ENCODE assay signal across 8 cellular contexts in genomic region chr19:57488299-57488644, GRCh38. TPM values are rescaled to one million over a fixed set of nuclear protein-coding genes. Genes with fewer than 3 reads are reported as not detected.
DNase-seq lines count a peak whose midpoint lies in the region; ATAC-seq, FAIRE-seq and TF ChIP-seq lines count a peak whose summit lies in the region.
"Not testable (repeated sequence)": the region's sequence is repeated elsewhere in the genome, so short reads cannot be mapped to it uniquely, and the experiment has no call there.

No MANE protein-coding gene starts in this region.

- H3K9ac ChIP-seq in BLaER1 treated with 17β-estradiol and CSF1 and Interleukin-3, amounts not matched to agents 10 nM and 100 nM, result peak overlapping the region; percentile 27 to 93 (median 63); a peak in 16 of 22 replicates
- H3K9ac ChIP-seq in H1 (replicated peaks in 1 of 4; ENCODE audit: extremely low read depth in 1 of 4, low read depth in 3 of 4, low read length in 3 of 4), result peak overlapping the region in 1 of 4 experiments; percentile 72; a peak in 2 of 7 replicates

- not testable (repeated sequence) for H3K18ac ChIP-seq in H1 (ENCODE audit: extremely low read depth, low read length)

- peak overlapping the region in 6 of 11 experiments; percentile 0 to 83 (median 30); a peak in 7 of 22 replicates for H3K27ac ChIP-seq in BLaER1 treated with 17β-estradiol and CSF1 and Interleukin-3, amounts not matched to agents 10 nM and 100 nM
- not testable (repeated sequence) for H3K27ac ChIP-seq in H1 (ENCODE audit: low read depth, low read length); right cardiac atrium (ENCODE audit: low read length)

- H2BK12ac ChIP-seq in H1 (ENCODE audit: low read depth, low read length), result not testable (repeated sequence)

- not testable (repeated sequence) for H2BK5ac ChIP-seq in H1 (ENCODE audit: low read depth, low read length)

- H2BK120ac ChIP-seq in H1 (replicated peaks; ENCODE audit: low read depth, low read length), result not testable (repeated sequence)

- not testable (repeated sequence) for H3K27me3 Mint-ChIP-seq in activated naive CD8-positive, alpha-beta T cell treated with anti-CD3 and anti-CD28 coated beads for 36 hours; naive thymus-derived CD8-positive, alpha-beta T cell; stimulated activated naive CD8-positive, alpha-beta T cell treated with anti-CD3 and anti-CD28 coated beads, Interleukin-15, Interleukin-2, amounts not matched to agents 100 ng/mL and 50 ng/mL, for 24 hours

- H3K23me2 ChIP-seq in H1 (ENCODE audit: low read depth, low read length), result not testable (repeated sequence)

- CTCF ChIA-PET in H1 (lab: Charles Lee; ENCODE audit: partially characterized antibody), result not testable (repeated sequence)

- H3K36me3 ChIP-seq in BLaER1 treated with 17β-estradiol and CSF1 and Interleukin-3, amounts not matched to agents 10 nM and 100 nM, result peaks cover 27 to 36% (median 31%) of the 10 kb centered on the region in 11 experiments
- H3K36me3 ChIP-seq in H1 (ENCODE audit: control insufficient read depth in 2 of 4, insufficient read depth in 4 of 4, low read length in 3 of 4), result peaks cover 2 to 27% (median 11%) of the 10 kb centered on the region in 4 experiments; a peak in 6 of 8 replicates

- TF ChIP-seq CTCF in H1 (IDR thresholded peaks at IDR 0.05; ENCODE audit: control extremely low read depth in 1 of 3, insufficient read depth in 1 of 3, low read depth in 1 of 3, low read length in 3 of 3), result not testable (repeated sequence)

- H3K4me1 ChIP-seq in BLaER1 treated with 17β-estradiol and CSF1 and Interleukin-3, amounts not matched to agents 10 nM and 100 nM, result peaks cover 7 to 12% (median 9%) of the 10 kb centered on the region in 10 experiments
- not testable (repeated sequence) for H3K4me1 ChIP-seq in H1 (replicated peaks in 1 of 4; ENCODE audit: control insufficient read depth in 3 of 4, insufficient read depth in 4 of 4, low read length in 3 of 4); right cardiac atrium (ENCODE audit: control insufficient read depth, insufficient read depth, low read length)

- not testable (repeated sequence) for H2AK5ac ChIP-seq in H1 (ENCODE audit: low read depth, low read length)

- intact Hi-C loops in right cardiac atrium (cut with DNase I), result not testable (repeated sequence)

- not testable (repeated sequence) for H2BK15ac ChIP-seq in H1 (ENCODE audit: low read length)

- not testable (repeated sequence) for H3K14ac ChIP-seq in H1 (ENCODE audit: insufficient read length)

- peaks cover 0 to 21% (median 5%) of the 10 kb centered on the region in 11 experiments; a peak in 11 of 22 replicates for H3K9me3 ChIP-seq in BLaER1 treated with 17β-estradiol and CSF1 and Interleukin-3, amounts not matched to agents 10 nM and 100 nM (replicated peaks in 1 of 11)
- not testable (repeated sequence) for H3K9me3 ChIP-seq in H1 (ENCODE audit: insufficient read depth in 2 of 2, low read depth in 1 of 2, low read length in 1 of 2); right cardiac atrium (ENCODE audit: control insufficient read depth, low read length)

- not testable (repeated sequence) for H3K79me1 ChIP-seq in H1 (ENCODE audit: low read depth, low read length)

- peaks cover 30% of the 10 kb centered on the region for H3K9me3 Mint-ChIP-seq in activated naive CD8-positive, alpha-beta T cell treated with anti-CD3 and anti-CD28 coated beads for 36 hours
- peaks cover 0 to 61% (median 43%) of the 10 kb centered on the region in 9 donors for H3K9me3 Mint-ChIP-seq in naive thymus-derived CD8-positive, alpha-beta T cell
- H3K9me3 Mint-ChIP-seq in stimulated activated naive CD8-positive, alpha-beta T cell treated with anti-CD3 and anti-CD28 coated beads, Interleukin-15, Interleukin-2, amounts not matched to agents 100 ng/mL and 50 ng/mL, for 24 hours, result peaks cover 33% of the 10 kb centered on the region

- H4K8ac ChIP-seq in H1 (ENCODE audit: extremely low read depth, insufficient read depth, low read length), result not testable (repeated sequence)

- H3K36me3 Mint-ChIP-seq in activated naive CD8-positive, alpha-beta T cell treated with anti-CD3 and anti-CD28 coated beads for 36 hours, result peaks cover 47% of the 10 kb centered on the region
- H3K36me3 Mint-ChIP-seq in naive thymus-derived CD8-positive, alpha-beta T cell, result peaks cover 43 to 54% (median 46%) of the 10 kb centered on the region in 3 donors
- peaks cover 61% of the 10 kb centered on the region for H3K36me3 Mint-ChIP-seq in stimulated activated naive CD8-positive, alpha-beta T cell treated with anti-CD3 and anti-CD28 coated beads, Interleukin-15, Interleukin-2, amounts not matched to agents 100 ng/mL and 50 ng/mL, for 24 hours (ENCODE audit: low read depth)

- WGBS in H1 (ENCODE audit: extremely low coverage in 1 of 2, insufficient coverage in 1 of 2, insufficient read length in 1 of 2, insufficient replicate concordance in 2 of 2, low coverage in 1 of 2, low lambda C conversion rate in 2 of 2, missing lambda C conversion rate in 1 of 2), 2 experiments, result no CpG with 5 or more reads among the region's 1 CpG
- WGBS in right cardiac atrium, result no CpG with 5 or more reads among the region's 1 CpG

- not testable (repeated sequence) for TF ChIP-seq POLR2A in H1 (IDR thresholded peaks at IDR 0.05; ENCODE audit: control extremely low read depth in 1 of 2, low read depth in 2 of 2, low read length in 2 of 2)

- H4K20me1 ChIP-seq in BLaER1 treated with 17β-estradiol and CSF1 and Interleukin-3, amounts not matched to agents 10 nM and 100 nM; H1 (replicated peaks in 1 of 2; ENCODE audit: control insufficient read depth in 1 of 2, insufficient read depth in 2 of 2, low read length in 2 of 2): not testable (repeated sequence)

- H4K91ac ChIP-seq in H1 (replicated peaks; ENCODE audit: insufficient read length, low read length), result not testable (repeated sequence)

- H2AFZ ChIP-seq in H1 (ENCODE audit: low read length), result not testable (repeated sequence)

- not testable (repeated sequence) for H3K23ac ChIP-seq in H1 (ENCODE audit: insufficient read length)

- not testable (repeated sequence) for H3K27ac Mint-ChIP-seq in activated naive CD8-positive, alpha-beta T cell treated with anti-CD3 and anti-CD28 coated beads for 36 hours; stimulated activated naive CD8-positive, alpha-beta T cell treated with anti-CD3 and anti-CD28 coated beads, Interleukin-15, Interleukin-2, amounts not matched to agents 100 ng/mL and 50 ng/mL, for 24 hours
- H3K27ac Mint-ChIP-seq in naive thymus-derived CD8-positive, alpha-beta T cell, result peak overlapping the region in 9 of 10 donors; percentile 37 to 89 (median 76)

- H3K4me3 Mint-ChIP-seq in activated naive CD8-positive, alpha-beta T cell treated with anti-CD3 and anti-CD28 coated beads for 36 hours, result peak overlapping the region; percentile 84
- peak overlapping the region; percentile 61 to 89 (median 80) for H3K4me3 Mint-ChIP-seq in naive thymus-derived CD8-positive, alpha-beta T cell
- H3K4me3 Mint-ChIP-seq in stimulated activated naive CD8-positive, alpha-beta T cell treated with anti-CD3 and anti-CD28 coated beads, Interleukin-15, Interleukin-2, amounts not matched to agents 100 ng/mL and 50 ng/mL, for 24 hours, result peak overlapping the region; percentile 78

- not testable (repeated sequence) for H4K5ac ChIP-seq in H1 (ENCODE audit: insufficient read length, low read depth, low read length)

- not testable (repeated sequence) for H3K4ac ChIP-seq in H1 (replicated peaks; ENCODE audit: insufficient read length, low read depth, low read length)

- TF ChIP-seq RAD21 in H1 (IDR thresholded peaks at IDR 0.05 in 1 of 2, conservative IDR thresholded peaks at IDR 0.05 in 1 of 2; ENCODE audit: low read depth in 2 of 2, low read length in 2 of 2), result not testable (repeated sequence)

- not testable (repeated sequence) for TF ChIP-seq EP300 in H1 (IDR thresholded peaks at IDR 0.05; ENCODE audit: borderline replicate concordance in 1 of 2, low read depth in 2 of 2, low read length in 2 of 2)

- POLR2A ChIA-PET in H1 (lab: Charles Lee; ENCODE audit: partially characterized antibody), result interaction anchor here (0.9 to 4.1 kb wide), 5 partner anchors 10 to 193 kb away, joined by 3 to 20 read pairs (median 3); partner anchors contain the start of genes ZNF749 and ZNF773
- POLR2A ChIA-PET in naive thymus-derived CD8-positive, alpha-beta T cell (lab: Charles Lee), result interaction anchor here (0.6 to 1.1 kb wide), 3 partner anchors 11 to 297 kb away, joined by 3 to 4 read pairs (median 3); partner anchors contain the start of genes ZNF264 and ZNF772

- not testable (repeated sequence) for DNase-seq in activated naive CD8-positive, alpha-beta T cell treated with anti-CD3 and anti-CD28 coated beads for 36 hours; H1 (ENCODE audit: low read depth in 1 of 2, low spot score in 2 of 2); right cardiac atrium; naive thymus-derived CD8-positive, alpha-beta T cell

- ATAC-seq in HG02938 (IDR thresholded peaks at IDR 0.05; ENCODE audit: unreplicated experiment), result peak; percentile 15
- ATAC-seq in SK-N-SH treated with all-trans-retinoic acid at 6 μM for 48 hours, result peak; percentile 44; the same call in 2 of the 3 replicates
- ATAC-seq in right cardiac atrium, result peak; percentile 28 to 56
- peak in 1 of 2 donors; percentile 2 for ATAC-seq in naive thymus-derived CD8-positive, alpha-beta T cell

- peak overlapping the region; percentile 81 to 99 (median 96) for H3K4me3 ChIP-seq in BLaER1 treated with 17β-estradiol and CSF1 and Interleukin-3, amounts not matched to agents 10 nM and 100 nM
- H3K4me3 ChIP-seq in H1 (ENCODE audit: extremely low read depth in 1 of 4, insufficient read depth in 2 of 4, low read depth in 3 of 4, low read length in 4 of 4) (peak overlapping the region; percentile 38 to 91 (median 42); a peak in 6 of 8 replicates), right cardiac atrium (ENCODE audit: low read length) (peak overlapping the region; percentile 3)

- not testable (repeated sequence) for H3K27me3 ChIP-seq in BLaER1 treated with 17β-estradiol and CSF1 and Interleukin-3, amounts not matched to agents 10 nM and 100 nM; H1 (replicated peaks in 1 of 4; ENCODE audit: control insufficient read depth in 3 of 4, extremely low read depth in 1 of 4, insufficient read depth in 3 of 4, low read length in 3 of 4); right cardiac atrium (ENCODE audit: control insufficient read depth, insufficient read depth)

- not testable (repeated sequence) for H3K79me2 ChIP-seq in H1 (ENCODE audit: control insufficient read depth in 1 of 2, insufficient read depth in 2 of 2, low read length in 2 of 2)

- peak overlapping the region; percentile 78 to 95 (median 89) for H3K4me2 ChIP-seq in BLaER1 treated with 17β-estradiol and CSF1 and Interleukin-3, amounts not matched to agents 10 nM and 100 nM
- peak overlapping the region; percentile 80 to 90 for H3K4me2 ChIP-seq in H1 (ENCODE audit: insufficient read depth in 1 of 2, low read depth in 2 of 2, low read length in 2 of 2)

- FAIRE-seq in H1 (lab: Jason Lieb, UNC), result not testable (repeated sequence)

- H2BK20ac ChIP-seq in H1 (ENCODE audit: low read length), result not testable (repeated sequence)

- peaks cover 10% of the 10 kb centered on the region for H3K4me1 Mint-ChIP-seq in activated naive CD8-positive, alpha-beta T cell treated with anti-CD3 and anti-CD28 coated beads for 36 hours
- peaks cover 16 to 21% (median 18%) of the 10 kb centered on the region in 4 donors for H3K4me1 Mint-ChIP-seq in naive thymus-derived CD8-positive, alpha-beta T cell
- H3K4me1 Mint-ChIP-seq in stimulated activated naive CD8-positive, alpha-beta T cell treated with anti-CD3 and anti-CD28 coated beads, Interleukin-15, Interleukin-2, amounts not matched to agents 100 ng/mL and 50 ng/mL, for 24 hours (ENCODE audit: low read depth), result peaks cover 13% of the 10 kb centered on the region

- H3K56ac ChIP-seq in H1 (replicated peaks; ENCODE audit: insufficient read length, low read depth, low read length), result not testable (repeated sequence)

RNA-seq across cellular contexts. Expression of gene ZNF419, which starts 0.7 kb away (rescaled TPM):
- 1 to 10 TPM; 7.5 to 7.8 TPM for total RNA-seq in activated naive CD8-positive, alpha-beta T cell treated with anti-CD3 and anti-CD28 coated beads for 36 hours
- 10.0 and 11.9 TPM in 2 replicates for total RNA-seq in H1 (2021; fragmentation: NEBNext Ultra II Directional; extraction: Animal tissue kit (Norgen Biotek cat#: 25700))
- 5.8 and 8.7 TPM in 2 replicates for polyA plus RNA-seq in H1 (2011; rRNA removed)
- polyA plus RNA-seq in H1 (2011; cell fraction: cytosol; rRNA removed), result 6.7 TPM
- polyA plus RNA-seq in H1 (2011; cell fraction: nucleus; rRNA removed), result 9.6 TPM
- 6.3 to 9.5 TPM (median 7.6 TPM) in 4 replicates for polyA plus RNA-seq in H1 (2012, experiment 1 of 2)
- polyA plus RNA-seq in H1 (2012, experiment 2 of 2), result 1.5 TPM
- 6.2 TPM for polyA plus RNA-seq in H1 (2013, experiment 1 of 2)
- 6.2 TPM for polyA plus RNA-seq in H1 (2013, experiment 2 of 2)
- polyA minus RNA-seq in H1 (2011; rRNA and poly(A)+ RNA removed), result 8.6 and 9.4 TPM in 2 replicates
- polyA minus RNA-seq in H1 (2011; cell fraction: cytosol; rRNA and poly(A)+ RNA removed), result 7.0 TPM
- polyA minus RNA-seq in H1 (2011; cell fraction: nucleus; rRNA and poly(A)+ RNA removed), result 9.5 TPM
- 10 to 100 TPM in 1 of 4 donors, 1 to 10 TPM in 3; 8.2 to 10.2 (median 8.9) TPM for total RNA-seq in right cardiac atrium
- polyA plus RNA-seq in right cardiac atrium, result 6.7 TPM
- total RNA-seq in naive thymus-derived CD8-positive, alpha-beta T cell, result 10 to 100 TPM; 29.2 to 31.2 TPM
- polyA plus RNA-seq in naive thymus-derived CD8-positive, alpha-beta T cell, result 10 to 100 TPM in 1 of 3 donors, 1 to 10 TPM in 2; 5.6 to 12.3 (median 5.8) TPM

RNA-seq across cellular contexts. Expression of gene ZNF772, which starts 10.9 kb away (rescaled TPM):
- 1 to 10 TPM; 9.3 to 9.7 TPM for total RNA-seq in activated naive CD8-positive, alpha-beta T cell treated with anti-CD3 and anti-CD28 coated beads for 36 hours
- total RNA-seq in H1 (2021; fragmentation: NEBNext Ultra II Directional; extraction: Animal tissue kit (Norgen Biotek cat#: 25700)), result 15.2 and 15.7 TPM in 2 replicates
- polyA plus RNA-seq in H1 (2011; rRNA removed), result 4.0 and 4.6 TPM in 2 replicates
- polyA plus RNA-seq in H1 (2011; cell fraction: cytosol; rRNA removed), result 7.5 TPM
- polyA plus RNA-seq in H1 (2011; cell fraction: nucleus; rRNA removed), result 10.2 TPM
- polyA plus RNA-seq in H1 (2012, experiment 1 of 2), result 6.6 to 8.3 TPM (median 7.3 TPM) in 4 replicates
- 0.62 TPM for polyA plus RNA-seq in H1 (2012, experiment 2 of 2)
- polyA plus RNA-seq in H1 (2013, experiment 1 of 2), result 8.4 TPM
- 7.8 TPM for polyA plus RNA-seq in H1 (2013, experiment 2 of 2)
- polyA minus RNA-seq in H1 (2011; rRNA and poly(A)+ RNA removed), result 24.0 and 36.0 TPM in 2 replicates
- 15.3 TPM for polyA minus RNA-seq in H1 (2011; cell fraction: cytosol; rRNA and poly(A)+ RNA removed)
- 25.1 TPM for polyA minus RNA-seq in H1 (2011; cell fraction: nucleus; rRNA and poly(A)+ RNA removed)
- total RNA-seq in right cardiac atrium, result 10 to 100 TPM; 19.7 to 23.5 (median 21.1) TPM
- polyA plus RNA-seq in right cardiac atrium, result 5.3 TPM
- 10 to 100 TPM; 20.9 to 23.8 TPM for total RNA-seq in naive thymus-derived CD8-positive, alpha-beta T cell
- 1 to 10 TPM; 2.6 to 3.4 (median 2.9) TPM for polyA plus RNA-seq in naive thymus-derived CD8-positive, alpha-beta T cell

RNA-seq across cellular contexts. Expression of gene ZNF773, which starts 11.5 kb away (rescaled TPM):
- total RNA-seq in activated naive CD8-positive, alpha-beta T cell treated with anti-CD3 and anti-CD28 coated beads for 36 hours, result 1 to 10 TPM; 8.5 to 9.1 TPM
- total RNA-seq in H1 (2021; fragmentation: NEBNext Ultra II Directional; extraction: Animal tissue kit (Norgen Biotek cat#: 25700)), result 8.3 and 9.0 TPM in 2 replicates
- polyA plus RNA-seq in H1 (2011; rRNA removed), result 4.2 and 5.6 TPM in 2 replicates
- polyA plus RNA-seq in H1 (2011; cell fraction: cytosol; rRNA removed), result 5.9 TPM
- 6.3 TPM for polyA plus RNA-seq in H1 (2011; cell fraction: nucleus; rRNA removed)
- 4.3 to 7.0 TPM (median 5.3 TPM) in 4 replicates for polyA plus RNA-seq in H1 (2012, experiment 1 of 2)
- 1.4 TPM for polyA plus RNA-seq in H1 (2012, experiment 2 of 2)
- polyA plus RNA-seq in H1 (2013, experiment 1 of 2), result 4.5 TPM
- 4.8 TPM for polyA plus RNA-seq in H1 (2013, experiment 2 of 2)
- 11.7 and 12.2 TPM in 2 replicates for polyA minus RNA-seq in H1 (2011; rRNA and poly(A)+ RNA removed)
- 3.0 TPM for polyA minus RNA-seq in H1 (2011; cell fraction: cytosol; rRNA and poly(A)+ RNA removed)
- polyA minus RNA-seq in H1 (2011; cell fraction: nucleus; rRNA and poly(A)+ RNA removed), result 13.8 TPM
- total RNA-seq in right cardiac atrium, result 1 to 10 TPM; 5.7 to 7.6 (median 6.9) TPM
- polyA plus RNA-seq in right cardiac atrium, result 3.8 TPM
- total RNA-seq in naive thymus-derived CD8-positive, alpha-beta T cell, result 10 to 100 TPM; 25.2 to 30.9 TPM
- polyA plus RNA-seq in naive thymus-derived CD8-positive, alpha-beta T cell, result 10 to 100 TPM in 1 of 3 donors, 1 to 10 TPM in 2; 8.7 to 18.6 (median 8.9) TPM

RNA-seq across cellular contexts. Expression of gene VN1R1, which starts 31.3 kb away (rescaled TPM):
- under 1 TPM; 0.30 to 0.31 TPM for total RNA-seq in activated naive CD8-positive, alpha-beta T cell treated with anti-CD3 and anti-CD28 coated beads for 36 hours
- total RNA-seq in H1 (2021; fragmentation: NEBNext Ultra II Directional; extraction: Animal tissue kit (Norgen Biotek cat#: 25700)), result 1.4 and 1.8 TPM in 2 replicates
- polyA plus RNA-seq in H1 (2011; rRNA removed) (0.57 and 0.71 TPM in 2 replicates), right cardiac atrium (2.3 TPM)
- 0.88 TPM for polyA plus RNA-seq in H1 (2011; cell fraction: cytosol; rRNA removed)
- polyA plus RNA-seq in H1 (2011; cell fraction: nucleus; rRNA removed), result 1.3 TPM
- 1.2 to 2.4 TPM (median 1.7 TPM) in 4 replicates for polyA plus RNA-seq in H1 (2012, experiment 1 of 2)
- 0.28 TPM for polyA plus RNA-seq in H1 (2012, experiment 2 of 2)
- polyA plus RNA-seq in H1 (2013, experiment 1 of 2), result 1.5 TPM
- polyA plus RNA-seq in H1 (2013, experiment 2 of 2), result 1.3 TPM
- 1.9 TPM in 2 replicates for polyA minus RNA-seq in H1 (2011; rRNA and poly(A)+ RNA removed)
- not detected for polyA minus RNA-seq in H1 (2011; cell fraction: cytosol; rRNA and poly(A)+ RNA removed)
- 2.1 TPM for polyA minus RNA-seq in H1 (2011; cell fraction: nucleus; rRNA and poly(A)+ RNA removed)
- total RNA-seq in right cardiac atrium, result 1 to 10 TPM; 3.3 to 4.3 (median 3.4) TPM
- 1 to 10 TPM; 1.4 to 2.2 TPM for total RNA-seq in naive thymus-derived CD8-positive, alpha-beta T cell
- under 1 TPM; 0.17 to 0.32 (median 0.20) TPM for polyA plus RNA-seq in naive thymus-derived CD8-positive, alpha-beta T cell

RNA-seq across cellular contexts. Expression of gene ZNF549, which starts 38.9 kb away (rescaled TPM):
- 1 to 10 TPM; 5.6 to 6.1 TPM for total RNA-seq in activated naive CD8-positive, alpha-beta T cell treated with anti-CD3 and anti-CD28 coated beads for 36 hours
- total RNA-seq in H1 (2021; fragmentation: NEBNext Ultra II Directional; extraction: Animal tissue kit (Norgen Biotek cat#: 25700)), result 9.7 and 10.4 TPM in 2 replicates
- polyA plus RNA-seq in H1 (2011; rRNA removed), result 3.0 and 4.3 TPM in 2 replicates
- 5.4 TPM for polyA plus RNA-seq in H1 (2011; cell fraction: cytosol; rRNA removed)
- polyA plus RNA-seq in H1 (2011; cell fraction: nucleus; rRNA removed), result 4.5 TPM
- polyA plus RNA-seq in H1 (2012, experiment 1 of 2), result 5.4 to 8.9 TPM (median 5.9 TPM) in 4 replicates
- 0.55 TPM for polyA plus RNA-seq in H1 (2012, experiment 2 of 2)
- polyA plus RNA-seq in H1 (2013, experiment 1 of 2), result 5.1 TPM
- 4.9 TPM for polyA plus RNA-seq in H1 (2013, experiment 2 of 2)
- 12.5 and 16.8 TPM in 2 replicates for polyA minus RNA-seq in H1 (2011; rRNA and poly(A)+ RNA removed)
- 9.9 TPM for polyA minus RNA-seq in H1 (2011; cell fraction: cytosol; rRNA and poly(A)+ RNA removed)
- 11.5 TPM for polyA minus RNA-seq in H1 (2011; cell fraction: nucleus; rRNA and poly(A)+ RNA removed)
- 1 to 10 TPM; 4.4 to 4.8 (median 4.5) TPM for total RNA-seq in right cardiac atrium
- polyA plus RNA-seq in right cardiac atrium, result 2.0 TPM
- total RNA-seq in naive thymus-derived CD8-positive, alpha-beta T cell, result 10 to 100 TPM; 24.7 to 25.5 TPM
- polyA plus RNA-seq in naive thymus-derived CD8-positive, alpha-beta T cell, result 1 to 10 TPM; 6.3 to 9.1 (median 8.6) TPM

Comparison
In these comparisons a context has a peak if more than half of its experiments do, and no peak if none do; other contexts are left out.
1. H3K4me3 ChIP-seq: peak in every context shown above with its lines; median percentile 96 in BLaER1 treated with 17β-estradiol and CSF1 and Interleukin-3, amounts not matched to agents 10 nM and 100 nM; 42 in H1; 3 in right cardiac atrium.